In the genomic region with DNA sequence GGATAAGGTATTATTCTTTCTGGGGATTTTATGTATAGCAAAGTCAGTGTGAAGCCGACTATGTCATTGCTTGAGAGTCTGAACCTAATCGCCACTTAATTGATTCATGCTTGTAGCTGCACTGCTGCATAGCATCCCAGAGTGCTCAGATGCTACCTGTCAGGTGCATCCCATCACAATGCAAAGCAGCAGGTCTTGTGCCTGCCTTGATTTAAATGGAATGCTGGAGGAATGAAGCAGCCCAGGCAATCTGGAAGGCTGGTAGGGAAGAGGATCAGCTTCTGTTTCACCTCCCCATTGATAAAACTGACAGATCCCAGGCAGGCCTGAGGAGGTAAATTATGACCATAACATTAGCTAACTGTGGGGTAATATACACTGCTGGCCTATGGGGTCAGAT, we compare ENCODE assay signal across 1 cellular context.
TF ChIP-seq lines count a peak whose summit lies in the region.

No MANE protein-coding gene starts in this region.

TF ChIP-seq in H1, 55 proteins besides CTCF, POLR2A, EP300 and RAD21:
- no peak for TF ChIP-seq BACH1 (IDR thresholded peaks at IDR 0.05; ENCODE audit: low read length)
- no peak for TF ChIP-seq RNF2 (IDR thresholded peaks at IDR 0.05; ENCODE audit: borderline replicate concordance, low read depth, low read length, missing control alignments, poor library complexity, severe bottlenecking)
- TF ChIP-seq YY1 (IDR thresholded peaks at IDR 0.05; ENCODE audit: low read depth, low read length), result 0 out of 2 replicates have a peak, but pooled peaks have one; percentile 25
- peak; percentile 79; the same call in 1 of the 2 replicates for TF ChIP-seq TEAD4 (IDR thresholded peaks at IDR 0.05; ENCODE audit: low read depth, low read length)
- no peak for TF ChIP-seq TAF1 (IDR thresholded peaks at IDR 0.05; ENCODE audit: low read depth, low read length)
- TF ChIP-seq TCF12 (IDR thresholded peaks at IDR 0.05; ENCODE audit: low read depth, low read length), result peak; percentile 60; the same call in 1 of the 2 replicates
- TF ChIP-seq SIN3A (conservative IDR thresholded peaks at IDR 0.05 in 1 of 2, IDR thresholded peaks at IDR 0.05 in 1 of 2; ENCODE audit: low read depth in 1 of 2, low read length in 2 of 2), result no peak
- TF ChIP-seq RFX5 (IDR thresholded peaks at IDR 0.05; ENCODE audit: borderline replicate concordance, low read depth, low read length), result no peak
- no peak for TF ChIP-seq SIRT6 (IDR thresholded peaks at IDR 0.05; ENCODE audit: low read length)
- peak; percentile 17; the same call in 1 of the 2 replicates for TF ChIP-seq SRF (IDR thresholded peaks at IDR 0.05; ENCODE audit: low read depth, low read length)
- TF ChIP-seq SP1 (IDR thresholded peaks at IDR 0.05; ENCODE audit: low read depth, low read length), result 0 out of 2 replicates have a peak, but pooled peaks have one; percentile 12
- TF ChIP-seq CHD1 (IDR thresholded peaks at IDR 0.05; ENCODE audit: low read depth, low read length), result no peak
- TF ChIP-seq NANOG (IDR thresholded peaks at IDR 0.05; ENCODE audit: insufficient read depth, low read depth, low read length, poor library complexity, severe bottlenecking), result peak; percentile 72
- no peak for TF ChIP-seq SP4 (IDR thresholded peaks at IDR 0.05; ENCODE audit: low read length)
- no peak for TF ChIP-seq RBBP5 (IDR thresholded peaks at IDR 0.05; ENCODE audit: borderline replicate concordance, low read depth, low read length)
